In the genomic region with DNA sequence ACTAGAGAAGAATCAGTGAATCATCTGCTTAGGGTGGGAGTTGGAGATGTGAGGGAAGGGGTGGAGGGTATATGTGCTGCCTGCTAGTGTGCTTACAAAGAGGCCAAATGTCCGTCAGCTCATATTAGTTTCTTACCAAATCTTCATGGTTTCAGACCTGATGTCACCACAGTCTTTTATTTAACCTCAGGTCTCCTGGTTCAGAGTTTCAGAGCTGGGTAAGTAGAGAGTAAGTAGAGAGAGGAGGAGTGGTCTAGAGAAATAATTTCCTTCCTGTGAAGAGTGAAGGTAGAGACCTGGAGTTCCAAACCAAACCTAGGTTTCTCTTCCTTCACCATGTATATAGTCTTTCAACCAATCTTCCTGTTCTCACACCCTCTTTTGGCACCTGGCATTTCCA, we compare ENCODE assay signal across 1 cellular context.
A peak's percentile ranks its signal among the peaks of the same experiment; 100 is the strongest.
TF ChIP-seq lines count a peak whose summit lies in the region.

No MANE protein-coding gene starts in this region.

TF ChIP-seq in GM12878, 131 proteins besides CTCF, POLR2A, EP300 and RAD21 (continued from another document):
- TF ChIP-seq, protein P1, sequence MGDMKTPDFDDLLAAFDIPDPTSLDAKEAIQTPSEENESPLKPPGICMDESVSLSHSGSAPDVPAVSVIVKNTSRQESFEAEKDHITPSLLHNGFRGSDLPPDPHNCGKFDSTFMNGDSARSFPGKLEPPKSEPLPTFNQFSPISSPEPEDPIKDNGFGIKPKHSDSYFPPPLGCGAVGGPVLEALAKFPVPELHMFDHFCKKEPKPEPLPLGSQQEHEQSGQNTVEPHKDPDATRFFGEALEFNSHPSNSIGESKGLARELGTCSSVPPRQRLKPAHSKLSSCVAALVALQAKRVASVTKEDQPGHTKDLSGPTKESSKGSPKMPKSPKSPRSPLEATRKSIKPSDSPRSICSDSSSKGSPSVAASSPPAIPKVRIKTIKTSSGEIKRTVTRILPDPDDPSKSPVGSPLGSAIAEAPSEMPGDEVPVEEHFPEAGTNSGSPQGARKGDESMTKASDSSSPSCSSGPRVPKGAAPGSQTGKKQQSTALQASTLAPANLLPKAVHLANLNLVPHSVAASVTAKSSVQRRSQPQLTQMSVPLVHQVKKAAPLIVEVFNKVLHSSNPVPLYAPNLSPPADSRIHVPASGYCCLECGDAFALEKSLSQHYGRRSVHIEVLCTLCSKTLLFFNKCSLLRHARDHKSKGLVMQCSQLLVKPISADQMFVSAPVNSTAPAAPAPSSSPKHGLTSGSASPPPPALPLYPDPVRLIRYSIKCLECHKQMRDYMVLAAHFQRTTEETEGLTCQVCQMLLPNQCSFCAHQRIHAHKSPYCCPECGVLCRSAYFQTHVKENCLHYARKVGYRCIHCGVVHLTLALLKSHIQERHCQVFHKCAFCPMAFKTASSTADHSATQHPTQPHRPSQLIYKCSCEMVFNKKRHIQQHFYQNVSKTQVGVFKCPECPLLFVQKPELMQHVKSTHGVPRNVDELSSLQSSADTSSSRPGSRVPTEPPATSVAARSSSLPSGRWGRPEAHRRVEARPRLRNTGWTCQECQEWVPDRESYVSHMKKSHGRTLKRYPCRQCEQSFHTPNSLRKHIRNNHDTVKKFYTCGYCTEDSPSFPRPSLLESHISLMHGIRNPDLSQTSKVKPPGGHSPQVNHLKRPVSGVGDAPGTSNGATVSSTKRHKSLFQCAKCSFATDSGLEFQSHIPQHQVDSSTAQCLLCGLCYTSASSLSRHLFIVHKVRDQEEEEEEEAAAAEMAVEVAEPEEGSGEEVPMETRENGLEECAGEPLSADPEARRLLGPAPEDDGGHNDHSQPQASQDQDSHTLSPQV (IDR thresholded peaks at IDR 0.05), result no peak
- TF ChIP-seq RUNX3 (IDR thresholded peaks at IDR 0.05; ENCODE audit: low read length), result peak; percentile 39
